2 cellular contexts compared by ENCODE assay signal in the genomic region with DNA sequence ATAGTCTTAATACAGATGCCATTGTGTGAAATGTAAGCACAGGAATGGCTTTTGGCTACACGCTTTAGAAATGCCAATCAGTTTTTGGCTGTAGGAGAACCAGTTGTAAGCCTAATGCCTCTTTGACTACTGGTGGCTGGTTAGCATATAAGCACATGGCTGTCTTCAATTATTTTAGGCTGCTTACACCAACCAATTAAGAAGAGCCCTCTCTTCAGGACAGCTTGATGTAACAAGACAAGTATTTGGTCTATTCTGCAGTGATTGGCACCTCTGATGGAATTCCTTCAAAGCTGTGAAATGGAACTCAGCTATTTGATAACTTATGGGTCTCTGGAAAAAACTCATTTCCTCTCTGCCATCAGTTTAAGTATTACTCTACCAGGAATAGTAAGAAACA.
TF ChIP-seq lines count a peak whose summit lies in the region.

No MANE protein-coding gene starts in this region.

TF ChIP-seq in GM23338, 12 proteins besides CTCF, POLR2A, EP300 and RAD21 (continued from another document):
- TF ChIP-seq, protein P1, sequence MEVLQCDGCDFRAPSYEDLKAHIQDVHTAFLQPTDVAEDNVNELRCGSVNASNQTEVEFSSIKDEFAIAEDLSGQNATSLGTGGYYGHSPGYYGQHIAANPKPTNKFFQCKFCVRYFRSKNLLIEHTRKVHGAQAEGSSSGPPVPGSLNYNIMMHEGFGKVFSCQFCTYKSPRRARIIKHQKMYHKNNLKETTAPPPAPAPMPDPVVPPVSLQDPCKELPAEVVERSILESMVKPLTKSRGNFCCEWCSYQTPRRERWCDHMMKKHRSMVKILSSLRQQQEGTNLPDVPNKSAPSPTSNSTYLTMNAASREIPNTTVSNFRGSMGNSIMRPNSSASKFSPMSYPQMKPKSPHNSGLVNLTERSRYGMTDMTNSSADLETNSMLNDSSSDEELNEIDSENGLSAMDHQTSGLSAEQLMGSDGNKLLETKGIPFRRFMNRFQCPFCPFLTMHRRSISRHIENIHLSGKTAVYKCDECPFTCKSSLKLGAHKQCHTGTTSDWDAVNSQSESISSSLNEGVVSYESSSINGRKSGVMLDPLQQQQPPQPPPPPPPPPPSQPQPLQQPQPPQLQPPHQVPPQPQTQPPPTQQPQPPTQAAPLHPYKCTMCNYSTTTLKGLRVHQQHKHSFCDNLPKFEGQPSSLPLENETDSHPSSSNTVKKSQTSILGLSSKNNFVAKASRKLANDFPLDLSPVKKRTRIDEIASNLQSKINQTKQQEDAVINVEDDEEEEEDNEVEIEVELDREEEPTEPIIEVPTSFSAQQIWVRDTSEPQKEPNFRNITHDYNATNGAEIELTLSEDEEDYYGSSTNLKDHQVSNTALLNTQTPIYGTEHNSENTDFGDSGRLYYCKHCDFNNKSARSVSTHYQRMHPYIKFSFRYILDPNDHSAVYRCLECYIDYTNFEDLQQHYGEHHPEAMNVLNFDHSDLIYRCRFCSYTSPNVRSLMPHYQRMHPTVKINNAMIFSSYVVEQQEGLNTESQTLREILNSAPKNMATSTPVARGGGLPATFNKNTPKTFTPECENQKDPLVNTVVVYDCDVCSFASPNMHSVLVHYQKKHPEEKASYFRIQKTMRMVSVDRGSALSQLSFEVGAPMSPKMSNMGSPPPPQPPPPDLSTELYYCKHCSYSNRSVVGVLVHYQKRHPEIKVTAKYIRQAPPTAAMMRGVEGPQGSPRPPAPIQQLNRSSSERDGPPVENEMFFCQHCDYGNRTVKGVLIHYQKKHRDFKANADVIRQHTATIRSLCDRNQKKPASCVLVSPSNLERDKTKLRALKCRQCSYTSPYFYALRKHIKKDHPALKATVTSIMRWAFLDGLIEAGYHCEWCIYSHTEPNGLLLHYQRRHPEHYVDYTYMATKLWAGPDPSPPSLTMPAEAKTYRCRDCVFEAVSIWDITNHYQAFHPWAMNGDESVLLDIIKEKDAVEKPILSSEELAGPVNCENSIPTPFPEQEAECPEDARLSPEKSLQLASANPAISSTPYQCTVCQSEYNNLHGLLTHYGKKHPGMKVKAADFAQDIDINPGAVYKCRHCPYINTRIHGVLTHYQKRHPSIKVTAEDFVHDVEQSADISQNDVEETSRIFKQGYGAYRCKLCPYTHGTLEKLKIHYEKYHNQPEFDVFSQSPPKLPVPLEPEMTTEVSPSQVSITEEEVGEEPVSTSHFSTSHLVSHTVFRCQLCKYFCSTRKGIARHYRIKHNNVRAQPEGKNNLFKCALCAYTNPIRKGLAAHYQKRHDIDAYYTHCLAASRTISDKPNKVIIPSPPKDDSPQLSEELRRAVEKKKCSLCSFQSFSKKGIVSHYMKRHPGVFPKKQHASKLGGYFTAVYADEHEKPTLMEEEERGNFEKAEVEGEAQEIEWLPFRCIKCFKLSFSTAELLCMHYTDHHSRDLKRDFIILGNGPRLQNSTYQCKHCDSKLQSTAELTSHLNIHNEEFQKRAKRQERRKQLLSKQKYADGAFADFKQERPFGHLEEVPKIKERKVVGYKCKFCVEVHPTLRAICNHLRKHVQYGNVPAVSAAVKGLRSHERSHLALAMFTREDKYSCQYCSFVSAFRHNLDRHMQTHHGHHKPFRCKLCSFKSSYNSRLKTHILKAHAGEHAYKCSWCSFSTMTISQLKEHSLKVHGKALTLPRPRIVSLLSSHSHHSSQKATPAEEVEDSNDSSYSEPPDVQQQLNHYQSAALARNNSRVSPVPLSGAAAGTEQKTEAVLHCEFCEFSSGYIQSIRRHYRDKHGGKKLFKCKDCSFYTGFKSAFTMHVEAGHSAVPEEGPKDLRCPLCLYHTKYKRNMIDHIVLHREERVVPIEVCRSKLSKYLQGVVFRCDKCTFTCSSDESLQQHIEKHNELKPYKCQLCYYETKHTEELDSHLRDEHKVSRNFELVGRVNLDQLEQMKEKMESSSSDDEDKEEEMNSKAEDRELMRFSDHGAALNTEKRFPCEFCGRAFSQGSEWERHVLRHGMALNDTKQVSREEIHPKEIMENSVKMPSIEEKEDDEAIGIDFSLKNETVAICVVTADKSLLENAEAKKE (CRISPR knock-in tag; IDR thresholded peaks at IDR 0.05): no peak
- TF ChIP-seq EZH2 (IDR thresholded peaks at IDR 0.05; ENCODE audit: low read depth, unreplicated experiment): no peak
- TF ChIP-seq, protein P2, sequence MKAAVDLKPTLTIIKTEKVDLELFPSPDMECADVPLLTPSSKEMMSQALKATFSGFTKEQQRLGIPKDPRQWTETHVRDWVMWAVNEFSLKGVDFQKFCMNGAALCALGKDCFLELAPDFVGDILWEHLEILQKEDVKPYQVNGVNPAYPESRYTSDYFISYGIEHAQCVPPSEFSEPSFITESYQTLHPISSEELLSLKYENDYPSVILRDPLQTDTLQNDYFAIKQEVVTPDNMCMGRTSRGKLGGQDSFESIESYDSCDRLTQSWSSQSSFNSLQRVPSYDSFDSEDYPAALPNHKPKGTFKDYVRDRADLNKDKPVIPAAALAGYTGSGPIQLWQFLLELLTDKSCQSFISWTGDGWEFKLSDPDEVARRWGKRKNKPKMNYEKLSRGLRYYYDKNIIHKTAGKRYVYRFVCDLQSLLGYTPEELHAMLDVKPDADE (IDR thresholded peaks at IDR 0.05): no peak
- no peak for TF ChIP-seq NANOG (IDR thresholded peaks at IDR 0.05; ENCODE audit: borderline replicate concordance)
- TF ChIP-seq, protein P3, sequence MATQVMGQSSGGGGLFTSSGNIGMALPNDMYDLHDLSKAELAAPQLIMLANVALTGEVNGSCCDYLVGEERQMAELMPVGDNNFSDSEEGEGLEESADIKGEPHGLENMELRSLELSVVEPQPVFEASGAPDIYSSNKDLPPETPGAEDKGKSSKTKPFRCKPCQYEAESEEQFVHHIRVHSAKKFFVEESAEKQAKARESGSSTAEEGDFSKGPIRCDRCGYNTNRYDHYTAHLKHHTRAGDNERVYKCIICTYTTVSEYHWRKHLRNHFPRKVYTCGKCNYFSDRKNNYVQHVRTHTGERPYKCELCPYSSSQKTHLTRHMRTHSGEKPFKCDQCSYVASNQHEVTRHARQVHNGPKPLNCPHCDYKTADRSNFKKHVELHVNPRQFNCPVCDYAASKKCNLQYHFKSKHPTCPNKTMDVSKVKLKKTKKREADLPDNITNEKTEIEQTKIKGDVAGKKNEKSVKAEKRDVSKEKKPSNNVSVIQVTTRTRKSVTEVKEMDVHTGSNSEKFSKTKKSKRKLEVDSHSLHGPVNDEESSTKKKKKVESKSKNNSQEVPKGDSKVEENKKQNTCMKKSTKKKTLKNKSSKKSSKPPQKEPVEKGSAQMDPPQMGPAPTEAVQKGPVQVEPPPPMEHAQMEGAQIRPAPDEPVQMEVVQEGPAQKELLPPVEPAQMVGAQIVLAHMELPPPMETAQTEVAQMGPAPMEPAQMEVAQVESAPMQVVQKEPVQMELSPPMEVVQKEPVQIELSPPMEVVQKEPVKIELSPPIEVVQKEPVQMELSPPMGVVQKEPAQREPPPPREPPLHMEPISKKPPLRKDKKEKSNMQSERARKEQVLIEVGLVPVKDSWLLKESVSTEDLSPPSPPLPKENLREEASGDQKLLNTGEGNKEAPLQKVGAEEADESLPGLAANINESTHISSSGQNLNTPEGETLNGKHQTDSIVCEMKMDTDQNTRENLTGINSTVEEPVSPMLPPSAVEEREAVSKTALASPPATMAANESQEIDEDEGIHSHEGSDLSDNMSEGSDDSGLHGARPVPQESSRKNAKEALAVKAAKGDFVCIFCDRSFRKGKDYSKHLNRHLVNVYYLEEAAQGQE (IDR thresholded peaks at IDR 0.05; ENCODE audit: unreplicated experiment): no peak
- no peak for TF ChIP-seq EZH2phosphoT487 (IDR thresholded peaks at IDR 0.05; ENCODE audit: unreplicated experiment)
- no peak for TF ChIP-seq POLR2AphosphoS5 (IDR thresholded peaks at IDR 0.05; ENCODE audit: low read depth)
- TF ChIP-seq STAT1 (IDR thresholded peaks at IDR 0.05; ENCODE audit: unreplicated experiment): no peak
- TF ChIP-seq ZNF114 (CRISPR knock-in tag; IDR thresholded peaks at IDR 0.05): no peak

TF ChIP-seq in H1, 55 proteins besides CTCF, POLR2A, EP300 and RAD21 (continued from another document):
- TF ChIP-seq, protein P4, sequence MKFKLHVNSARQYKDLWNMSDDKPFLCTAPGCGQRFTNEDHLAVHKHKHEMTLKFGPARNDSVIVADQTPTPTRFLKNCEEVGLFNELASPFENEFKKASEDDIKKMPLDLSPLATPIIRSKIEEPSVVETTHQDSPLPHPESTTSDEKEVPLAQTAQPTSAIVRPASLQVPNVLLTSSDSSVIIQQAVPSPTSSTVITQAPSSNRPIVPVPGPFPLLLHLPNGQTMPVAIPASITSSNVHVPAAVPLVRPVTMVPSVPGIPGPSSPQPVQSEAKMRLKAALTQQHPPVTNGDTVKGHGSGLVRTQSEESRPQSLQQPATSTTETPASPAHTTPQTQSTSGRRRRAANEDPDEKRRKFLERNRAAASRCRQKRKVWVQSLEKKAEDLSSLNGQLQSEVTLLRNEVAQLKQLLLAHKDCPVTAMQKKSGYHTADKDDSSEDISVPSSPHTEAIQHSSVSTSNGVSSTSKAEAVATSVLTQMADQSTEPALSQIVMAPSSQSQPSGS (IDR thresholded peaks at IDR 0.05; ENCODE audit: low read length): no peak
- TF ChIP-seq KDM5A (IDR thresholded peaks at IDR 0.05; ENCODE audit: low read length): no peak
- no peak for TF ChIP-seq BCL11A (IDR thresholded peaks at IDR 0.05; ENCODE audit: low read depth in 2 of 2, low read length in 2 of 2)
- TF ChIP-seq, protein P5, sequence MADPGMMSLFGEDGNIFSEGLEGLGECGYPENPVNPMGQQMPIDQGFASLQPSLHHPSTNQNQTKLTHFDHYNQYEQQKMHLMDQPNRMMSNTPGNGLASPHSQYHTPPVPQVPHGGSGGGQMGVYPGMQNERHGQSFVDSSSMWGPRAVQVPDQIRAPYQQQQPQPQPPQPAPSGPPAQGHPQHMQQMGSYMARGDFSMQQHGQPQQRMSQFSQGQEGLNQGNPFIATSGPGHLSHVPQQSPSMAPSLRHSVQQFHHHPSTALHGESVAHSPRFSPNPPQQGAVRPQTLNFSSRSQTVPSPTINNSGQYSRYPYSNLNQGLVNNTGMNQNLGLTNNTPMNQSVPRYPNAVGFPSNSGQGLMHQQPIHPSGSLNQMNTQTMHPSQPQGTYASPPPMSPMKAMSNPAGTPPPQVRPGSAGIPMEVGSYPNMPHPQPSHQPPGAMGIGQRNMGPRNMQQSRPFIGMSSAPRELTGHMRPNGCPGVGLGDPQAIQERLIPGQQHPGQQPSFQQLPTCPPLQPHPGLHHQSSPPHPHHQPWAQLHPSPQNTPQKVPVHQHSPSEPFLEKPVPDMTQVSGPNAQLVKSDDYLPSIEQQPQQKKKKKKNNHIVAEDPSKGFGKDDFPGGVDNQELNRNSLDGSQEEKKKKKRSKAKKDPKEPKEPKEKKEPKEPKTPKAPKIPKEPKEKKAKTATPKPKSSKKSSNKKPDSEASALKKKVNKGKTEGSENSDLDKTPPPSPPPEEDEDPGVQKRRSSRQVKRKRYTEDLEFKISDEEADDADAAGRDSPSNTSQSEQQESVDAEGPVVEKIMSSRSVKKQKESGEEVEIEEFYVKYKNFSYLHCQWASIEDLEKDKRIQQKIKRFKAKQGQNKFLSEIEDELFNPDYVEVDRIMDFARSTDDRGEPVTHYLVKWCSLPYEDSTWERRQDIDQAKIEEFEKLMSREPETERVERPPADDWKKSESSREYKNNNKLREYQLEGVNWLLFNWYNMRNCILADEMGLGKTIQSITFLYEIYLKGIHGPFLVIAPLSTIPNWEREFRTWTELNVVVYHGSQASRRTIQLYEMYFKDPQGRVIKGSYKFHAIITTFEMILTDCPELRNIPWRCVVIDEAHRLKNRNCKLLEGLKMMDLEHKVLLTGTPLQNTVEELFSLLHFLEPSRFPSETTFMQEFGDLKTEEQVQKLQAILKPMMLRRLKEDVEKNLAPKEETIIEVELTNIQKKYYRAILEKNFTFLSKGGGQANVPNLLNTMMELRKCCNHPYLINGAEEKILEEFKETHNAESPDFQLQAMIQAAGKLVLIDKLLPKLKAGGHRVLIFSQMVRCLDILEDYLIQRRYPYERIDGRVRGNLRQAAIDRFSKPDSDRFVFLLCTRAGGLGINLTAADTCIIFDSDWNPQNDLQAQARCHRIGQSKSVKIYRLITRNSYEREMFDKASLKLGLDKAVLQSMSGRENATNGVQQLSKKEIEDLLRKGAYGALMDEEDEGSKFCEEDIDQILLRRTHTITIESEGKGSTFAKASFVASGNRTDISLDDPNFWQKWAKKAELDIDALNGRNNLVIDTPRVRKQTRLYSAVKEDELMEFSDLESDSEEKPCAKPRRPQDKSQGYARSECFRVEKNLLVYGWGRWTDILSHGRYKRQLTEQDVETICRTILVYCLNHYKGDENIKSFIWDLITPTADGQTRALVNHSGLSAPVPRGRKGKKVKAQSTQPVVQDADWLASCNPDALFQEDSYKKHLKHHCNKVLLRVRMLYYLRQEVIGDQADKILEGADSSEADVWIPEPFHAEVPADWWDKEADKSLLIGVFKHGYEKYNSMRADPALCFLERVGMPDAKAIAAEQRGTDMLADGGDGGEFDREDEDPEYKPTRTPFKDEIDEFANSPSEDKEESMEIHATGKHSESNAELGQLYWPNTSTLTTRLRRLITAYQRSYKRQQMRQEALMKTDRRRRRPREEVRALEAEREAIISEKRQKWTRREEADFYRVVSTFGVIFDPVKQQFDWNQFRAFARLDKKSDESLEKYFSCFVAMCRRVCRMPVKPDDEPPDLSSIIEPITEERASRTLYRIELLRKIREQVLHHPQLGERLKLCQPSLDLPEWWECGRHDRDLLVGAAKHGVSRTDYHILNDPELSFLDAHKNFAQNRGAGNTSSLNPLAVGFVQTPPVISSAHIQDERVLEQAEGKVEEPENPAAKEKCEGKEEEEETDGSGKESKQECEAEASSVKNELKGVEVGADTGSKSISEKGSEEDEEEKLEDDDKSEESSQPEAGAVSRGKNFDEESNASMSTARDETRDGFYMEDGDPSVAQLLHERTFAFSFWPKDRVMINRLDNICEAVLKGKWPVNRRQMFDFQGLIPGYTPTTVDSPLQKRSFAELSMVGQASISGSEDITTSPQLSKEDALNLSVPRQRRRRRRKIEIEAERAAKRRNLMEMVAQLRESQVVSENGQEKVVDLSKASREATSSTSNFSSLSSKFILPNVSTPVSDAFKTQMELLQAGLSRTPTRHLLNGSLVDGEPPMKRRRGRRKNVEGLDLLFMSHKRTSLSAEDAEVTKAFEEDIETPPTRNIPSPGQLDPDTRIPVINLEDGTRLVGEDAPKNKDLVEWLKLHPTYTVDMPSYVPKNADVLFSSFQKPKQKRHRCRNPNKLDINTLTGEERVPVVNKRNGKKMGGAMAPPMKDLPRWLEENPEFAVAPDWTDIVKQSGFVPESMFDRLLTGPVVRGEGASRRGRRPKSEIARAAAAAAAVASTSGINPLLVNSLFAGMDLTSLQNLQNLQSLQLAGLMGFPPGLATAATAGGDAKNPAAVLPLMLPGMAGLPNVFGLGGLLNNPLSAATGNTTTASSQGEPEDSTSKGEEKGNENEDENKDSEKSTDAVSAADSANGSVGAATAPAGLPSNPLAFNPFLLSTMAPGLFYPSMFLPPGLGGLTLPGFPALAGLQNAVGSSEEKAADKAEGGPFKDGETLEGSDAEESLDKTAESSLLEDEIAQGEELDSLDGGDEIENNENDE (IDR thresholded peaks at IDR 0.05; ENCODE audit: insufficient replicate concordance, low read length): no peak
- TF ChIP-seq GTF2F1 (IDR thresholded peaks at IDR 0.05; ENCODE audit: borderline replicate concordance, low read depth, low read length): no peak
- no peak for TF ChIP-seq SIRT6 (IDR thresholded peaks at IDR 0.05; ENCODE audit: low read length)
- TF ChIP-seq ZNF274 (IDR thresholded peaks at IDR 0.05; ENCODE audit: borderline replicate concordance, extremely low read depth, low read length): no peak
- TF ChIP-seq RBBP5 (IDR thresholded peaks at IDR 0.05; ENCODE audit: borderline replicate concordance, low read depth, low read length): no peak
- no peak for TF ChIP-seq TEAD4 (IDR thresholded peaks at IDR 0.05; ENCODE audit: low read depth, low read length)
- no peak for TF ChIP-seq SP2 (IDR thresholded peaks at IDR 0.05; ENCODE audit: low read length)
